ENCODE assay signal across 7 cellular contexts in genomic region chr2:53095664-53096063, GRCh38.
"Had no signal": no experiment of that assay in that cellular context is flagged by ENCODE, and none has a peak within 500 bp of the region (broad histone marks: within the 10 kb centered on the region; RNA-seq: fewer than 3 reads in every experiment).

No MANE protein-coding gene starts in this region.

- H3K27ac Mint-ChIP-seq: GM23338 had no signal

- H3K4me3 ChIP-seq: GM23338, K562 had no signal

- DNase-seq: H9, HCEC 1CT had no signal

- ATAC-seq: GM23338, K562 had no signal

- H3K9me3 Mint-ChIP-seq: GM23338, H9 had no signal

- H3K4me3 Mint-ChIP-seq: GM23338, H9 had no signal

- FAIRE-seq: H1, H54, HTR-8/SVneo, K562 had no signal
